In genomic region chr10:44517635-44518034, GRCh38 we compare ENCODE assay signal across 9 cellular contexts.
DNase-seq lines count a peak whose midpoint lies in the region; ATAC-seq and TF ChIP-seq lines count a peak whose summit lies in the region.
"Had no signal": no experiment of that assay in that cellular context is flagged by ENCODE, and none has a peak within 500 bp of the region (broad histone marks: within the 10 kb centered on the region; RNA-seq: fewer than 3 reads in every experiment).

No MANE protein-coding gene starts in this region.

- H3K27me3 ChIP-seq in aorta (ENCODE audit: control insufficient read depth in 1 of 2, insufficient read depth in 2 of 2, low read length in 1 of 2): no peaks in the 10 kb centered on the region

- no peaks in the 10 kb centered on the region for H3K4me1 ChIP-seq in mucosa of descending colon (ENCODE audit: low read depth)
- H3K4me1 ChIP-seq in aorta (ENCODE audit: control insufficient read depth in 1 of 2, insufficient read depth in 2 of 2, low read length in 2 of 2): no peaks in the 10 kb centered on the region

- in situ Hi-C loops in SK-MEL-5 (cut with HindIII; ENCODE audit: low pct_unique_long_range_greater_than_20kb, low sequenced_read_pairs): no loop called here

- CTCF ChIA-PET in HEK293T (lab: Yijun Ruan, JAX): interaction anchor here (0.8 kb wide), 1 partner anchor 8 kb away, joined by 5 read pairs; no protein-coding TSS in a partner anchor

- intact Hi-C loops in mucosa of descending colon (cut with DNase I, micrococcal nuclease): no loop called here
- intact Hi-C loops in aorta (cut with DNase I): no loop called here

- no peaks in the 10 kb centered on the region for H3K9me3 ChIP-seq in mucosa of descending colon
- no peaks in the 10 kb centered on the region for H3K9me3 ChIP-seq in aorta (ENCODE audit: control insufficient read depth, low read length)

- H3K36me3 ChIP-seq in mucosa of descending colon (ENCODE audit: low read depth) (no peaks in the 10 kb centered on the region), aorta (ENCODE audit: control insufficient read depth in 1 of 2, insufficient read depth in 2 of 2, low read length in 1 of 2) (no peaks in the 10 kb centered on the region)

- ATAC-seq in mucosa of descending colon (peak; percentile 36), aorta (ENCODE audit: low FRiP score) (no peak), GM21576 (IDR thresholded peaks at IDR 0.05; ENCODE audit: unreplicated experiment) (no peak)

- no peak overlapping the region for H3K4me3 ChIP-seq in GM12864 (ENCODE audit: low read depth, low read length)
- no peak overlapping the region for H3K4me3 ChIP-seq in mucosa of descending colon
- no peak overlapping the region for H3K4me3 ChIP-seq in aorta (ENCODE audit: low read length in 2 of 2)

- WGBS in aorta, 2 donors: 72 to 89% methylated on average over 7 of the region's 7 CpGs

- no peak overlapping the region for H3K27ac ChIP-seq in aorta (ENCODE audit: low read depth in 1 of 2, low read length in 2 of 2)

- TF ChIP-seq CTCF in GM12864 (IDR thresholded peaks at IDR 0.05; ENCODE audit: low read depth, low read length, missing control alignments) (peak; percentile 73), mucosa of descending colon (IDR thresholded peaks at IDR 0.05) (no peak)

- POLR2A ChIA-PET in HEK293T (lab: Yijun Ruan, JAX): no interaction called here

- DNase-seq in GM12864 (ENCODE audit: low read depth) (no peak), HEK293T (ENCODE audit: extremely low spot score) (peak; percentile 62), SK-MEL-5 (ENCODE audit: low read depth, low spot score) (peak; percentile 41), mucosa of descending colon (peak in 1 of 3 donors; percentile 12), aorta (no peak), KG1 (lab: John Stamatoyannopoulos, UW) (no peak)
- DNase-seq: activated naive CD4-positive, alpha-beta T cell treated with anti-CD3 and anti-CD28 coated beads, Interleukin-2, amount 50 U/mL, for 16 hours; NCI-H446 treated with DMSO at 0.1 percent for 48 hours had no signal

TF ChIP-seq in HEK293T, 16 proteins besides CTCF, POLR2A, EP300 and RAD21:
- TF ChIP-seq L3MBTL2 (conservative IDR thresholded peaks at IDR 0.05) (no peak), PKNOX1 (IDR thresholded peaks at IDR 0.05) (no peak), LEF1 (IDR thresholded peaks at IDR 0.05; ENCODE audit: borderline replicate concordance) (no peak), NFRKB (IDR thresholded peaks at IDR 0.05) (no peak), BHLHE40 (IDR thresholded peaks at IDR 0.05; ENCODE audit: borderline replicate concordance) (no peak), SP1 (IDR thresholded peaks at IDR 0.05) (no peak), FOXA1 (IDR thresholded peaks at IDR 0.05) (no peak), SUZ12 (IDR thresholded peaks at IDR 0.05) (no peak), FOXK2 (IDR thresholded peaks at IDR 0.05) (no peak), FOXM1 (IDR thresholded peaks at IDR 0.05; ENCODE audit: borderline replicate concordance) (no peak), CTBP1 (IDR thresholded peaks at IDR 0.05; ENCODE audit: borderline replicate concordance) (no peak), TARDBP (IDR thresholded peaks at IDR 0.05) (no peak), ELF4 (IDR thresholded peaks at IDR 0.05) (no peak), HDGF (IDR thresholded peaks at IDR 0.05; ENCODE audit: borderline replicate concordance) (no peak), ZNF384 (IDR thresholded peaks at IDR 0.05) (no peak), ARNT (IDR thresholded peaks at IDR 0.05) (no peak)
TF ChIP-seq in HEK293T: peak in this region for 0.

Comparison
In these comparisons a context has a peak if more than half of its experiments do, and no peak if none do; other contexts are left out.
1. DNase-seq: peak in HEK293T (single experiment) and SK-MEL-5 (single experiment); none in GM12864 (single experiment), aorta (0 of 2) and KG1 (single experiment).